1 cellular context compared by ENCODE assay signal in genomic region chr2:217994776-217995274, GRCh38.
TF ChIP-seq lines count a peak whose summit lies in the region.

No MANE protein-coding gene starts in this region.

TF ChIP-seq in HepG2, 621 proteins besides CTCF, POLR2A, EP300 and RAD21 (continued from another document):
- TF ChIP-seq ZBTB4 (CRISPR knock-in tag; IDR thresholded peaks at IDR 0.05; ENCODE audit: borderline replicate concordance), result no peak
- TF ChIP-seq PAF1 (CRISPR knock-in tag; IDR thresholded peaks at IDR 0.05), result no peak
- TF ChIP-seq FOXC1 (CRISPR knock-in tag; IDR thresholded peaks at IDR 0.05; ENCODE audit: borderline replicate concordance), result no peak
- no peak for TF ChIP-seq NR2F6 (IDR thresholded peaks at IDR 0.05)
- TF ChIP-seq NR2F6 (CRISPR knock-in tag; IDR thresholded peaks at IDR 0.05), result no peak
- TF ChIP-seq ZNF335 (CRISPR knock-in tag; IDR thresholded peaks at IDR 0.05), result no peak
- no peak for TF ChIP-seq FOSL2 (CRISPR knock-in tag; IDR thresholded peaks at IDR 0.05)
- TF ChIP-seq TOE1 (CRISPR knock-in tag; IDR thresholded peaks at IDR 0.05), result no peak
- TF ChIP-seq SRY (CRISPR knock-in tag; IDR thresholded peaks at IDR 0.05), result no peak
- no peak for TF ChIP-seq ZNF251 (CRISPR knock-in tag; IDR thresholded peaks at IDR 0.05)
- TF ChIP-seq ZNF781 (CRISPR knock-in tag; IDR thresholded peaks at IDR 0.05; ENCODE audit: borderline replicate concordance, not compliant biosample characterization), result no peak
- TF ChIP-seq GABPB1 (CRISPR knock-in tag; IDR thresholded peaks at IDR 0.05), result no peak
- TF ChIP-seq THAP11 (CRISPR knock-in tag; IDR thresholded peaks at IDR 0.05), result no peak
- TF ChIP-seq TBP (CRISPR knock-in tag; IDR thresholded peaks at IDR 0.05), result no peak
